In the genomic region with DNA sequence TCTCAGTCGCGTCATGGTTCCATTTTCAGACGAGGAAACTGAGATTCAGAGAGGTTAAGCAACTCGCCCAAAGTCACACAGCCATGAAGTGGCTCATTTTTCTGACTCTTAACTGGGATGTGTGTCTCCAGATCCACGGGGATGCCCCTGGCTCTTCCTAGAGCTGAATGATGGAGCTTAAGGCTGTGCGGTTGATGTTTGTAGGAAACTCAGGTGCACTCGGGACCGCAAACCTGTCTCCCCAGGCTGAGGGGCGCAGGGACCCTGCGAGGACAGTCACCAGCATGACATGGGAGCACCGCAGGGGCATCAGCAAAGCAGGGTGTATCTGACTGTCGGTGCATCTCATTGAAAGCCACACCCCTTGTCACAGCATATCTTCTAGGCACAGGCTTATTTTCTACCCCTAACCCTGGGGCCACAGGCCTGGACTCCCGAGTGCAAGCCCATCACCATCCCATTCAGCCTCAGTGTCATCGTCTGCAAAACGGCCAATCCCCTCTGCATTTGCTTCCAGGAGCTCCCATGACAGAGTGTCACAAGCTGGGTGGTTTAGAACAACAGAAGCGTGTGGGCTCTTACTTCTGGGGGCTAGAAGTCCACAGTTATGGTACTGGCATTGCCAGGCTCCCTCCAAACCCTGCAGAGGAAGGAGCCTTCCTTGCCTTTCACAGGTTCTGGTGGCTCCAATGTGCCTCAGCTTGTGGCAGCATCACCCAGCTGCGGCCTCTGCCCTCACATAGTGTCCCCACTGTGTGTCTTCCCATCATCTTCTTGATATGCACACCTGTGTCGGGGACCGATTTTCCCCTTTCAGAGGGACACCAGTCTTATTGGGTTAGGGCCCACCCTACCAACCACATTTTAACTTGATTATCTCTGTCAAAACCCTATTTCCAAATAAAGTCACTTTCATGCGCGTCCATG, we compare ENCODE assay signal across 22 cellular contexts. TPM values are rescaled to one million over a fixed set of nuclear protein-coding genes. Genes with fewer than 3 reads are reported as not detected.
A peak's percentile ranks its signal among the peaks of the same experiment; 100 is the strongest.
DNase-seq lines count a peak whose midpoint lies in the region; ATAC-seq and TF ChIP-seq lines count a peak whose summit lies in the region.
"Had no signal": no experiment of that assay in that cellular context is flagged by ENCODE, and none has a peak within 500 bp of the region (broad histone marks: within the 10 kb centered on the region; RNA-seq: fewer than 3 reads in every experiment).

No MANE protein-coding gene starts in this region.

- POLR2A ChIA-PET in Panc1 (lab: Charles Lee) = no interaction called here

- 85% methylated on average over 12 of the region's 21 CpGs for WGBS in esophagus muscularis mucosa

- DNase-seq in H7 = peak; percentile 10
- DNase-seq in Panc1 (ENCODE audit: low read depth, low spot score) = no peak
- DNase-seq in esophagus muscularis mucosa (ENCODE audit: extremely low spot score) = peak; percentile 68
- peak; percentile 26 for DNase-seq in ureter (ENCODE audit: low spot score)
- no peak for DNase-seq in iPS-NIHi11 (ENCODE audit: low spot score)
- DNase-seq in activated naive CD4-positive, alpha-beta T cell (lab: John Stamatoyannopoulos, UW) = no peak
- DNase-seq: Caco-2; CD4-positive, alpha-beta memory T cell; DMS 273 treated with DMSO at 0.1 percent for 48 hours; DMS79 treated with DMSO at 0.1 percent for 48 hours; Kasumi-1; NCI-H2081 treated with DMSO at 0.1 percent for 48 hours; NCI-H2171 treated with DMSO at 0.1 percent for 48 hours; NCI-H526 treated with DMSO at 0.1 percent for 48 hours; SHP77 had no signal

- intact Hi-C loops in Panc1 (cut with micrococcal nuclease; ENCODE audit: unreplicated experiment) = no loop called here
- intact Hi-C loops in esophagus muscularis mucosa (cut with DNase I) = no loop called here

- no peaks in the 10 kb centered on the region for H3K4me1 ChIP-seq in Panc1 (ENCODE audit: control insufficient read depth, insufficient read depth, low read length)
- no peaks in the 10 kb centered on the region for H3K4me1 ChIP-seq in esophagus muscularis mucosa

- H3K27ac ChIP-seq in Panc1 (ENCODE audit: low read length) (no peak overlapping the region), esophagus muscularis mucosa (replicated peaks in 1 of 4) (no peak overlapping the region)
- H3K27ac ChIP-seq: BLaER1 treated with 17β-estradiol and CSF1 and Interleukin-3, amounts not matched to agents 10 nM and 100 nM had no signal

- H3K4me3 ChIP-seq in H7 (ENCODE audit: insufficient read depth, low read depth, low read length) (no peak overlapping the region), Panc1 (ENCODE audit: low read depth in 2 of 2, low read length in 2 of 2) (no peak overlapping the region), esophagus muscularis mucosa (no peak overlapping the region)
- H3K4me3 ChIP-seq: BLaER1 treated with 17β-estradiol and CSF1 and Interleukin-3, amounts not matched to agents 10 nM and 100 nM; GM12878 had no signal

- in situ Hi-C loops in Panc1 (cut with HindIII; ENCODE audit: low pct_unique_long_range_greater_than_20kb, low sequenced_read_pairs) = no loop called here

- H3K36me3 ChIP-seq in H7 (replicated peaks; ENCODE audit: control insufficient read depth, insufficient read depth, low read length) (no peaks in the 10 kb centered on the region), Panc1 (ENCODE audit: control insufficient read depth, insufficient read depth, low read length) (no peaks in the 10 kb centered on the region), esophagus muscularis mucosa (no peaks in the 10 kb centered on the region)
- H3K36me3 ChIP-seq: BLaER1 treated with 17β-estradiol and CSF1 and Interleukin-3, amounts not matched to agents 10 nM and 100 nM had no signal

- ATAC-seq in Panc1 = peak; percentile 48; the same call in 1 of the 2 replicates
- no peak for ATAC-seq in GM19395 (IDR thresholded peaks at IDR 0.05; ENCODE audit: unreplicated experiment)
- ATAC-seq: GM12878 had no signal

- no peak for TF ChIP-seq EP300 in esophagus muscularis mucosa (IDR thresholded peaks at IDR 0.05)

- no peaks in the 10 kb centered on the region for H3K27me3 ChIP-seq in H7 (ENCODE audit: control insufficient read depth, insufficient read depth, low read length)
- H3K27me3 ChIP-seq in Panc1 (ENCODE audit: control insufficient read depth, insufficient read depth, low read length) = no peaks in the 10 kb centered on the region
- peaks cover 0 to 47% (median 0%) of the 10 kb centered on the region in 4 donors for H3K27me3 ChIP-seq in esophagus muscularis mucosa
- H3K27me3 ChIP-seq: BLaER1 treated with 17β-estradiol and CSF1 and Interleukin-3, amounts not matched to agents 10 nM and 100 nM had no signal

- CTCF ChIA-PET in Panc1 (lab: Charles Lee) = no interaction called here

- BruUV-seq in Panc1 (replicated peaks; lab: Mats Ljungman, UMichigan) = no TSS peak

- TF ChIP-seq CTCF in Panc1 (IDR thresholded peaks at IDR 0.05) = no peak
- no peak for TF ChIP-seq CTCF in esophagus muscularis mucosa (IDR thresholded peaks at IDR 0.05)

- H3K9me3 ChIP-seq in Panc1 (ENCODE audit: control insufficient read depth, insufficient read depth, low read depth, low read length) (no peaks in the 10 kb centered on the region), esophagus muscularis mucosa (no peaks in the 10 kb centered on the region)
- H3K9me3 ChIP-seq: BLaER1 treated with 17β-estradiol and CSF1 and Interleukin-3, amounts not matched to agents 10 nM and 100 nM; Caco-2 had no signal

- no peak for TF ChIP-seq POLR2A in esophagus muscularis mucosa (IDR thresholded peaks at IDR 0.05; ENCODE audit: low read depth)

RNA-seq across cellular contexts. Expression of gene ARHGAP40, which starts 9.9 kb away (rescaled TPM):
- total RNA-seq in H7 (2014; rRNA removed; shearing (Covaris generic)) = 10.9 and 13.2 TPM in 2 replicates
- total RNA-seq in Panc1 (2021; ENCODE audit: unreplicated experiment) (0.18 TPM), esophagus muscularis mucosa (under 1 TPM in 1 of 4 donors, not detected in 3; 0.42 TPM), ureter (17.9 TPM)
- not detected for polyA plus RNA-seq in Panc1 (2012; ENCODE audit: insufficient read length)
- total RNA-seq: CD4-positive, alpha-beta memory T cell; H4; MCF 10A; RPMI7951 had no signal
- polyA plus RNA-seq: CD4-positive, alpha-beta memory T cell; IgD-negative memory B cell had no signal

RNA-seq across cellular contexts. Expression of gene ADIG, which starts 10.8 kb away (rescaled TPM):
- total RNA-seq in H7 (2014; rRNA removed; shearing (Covaris generic)) = not detected in 2 replicates
- total RNA-seq in Panc1 (2021; ENCODE audit: unreplicated experiment) (not detected), esophagus muscularis mucosa (not detected), ureter (not detected)
- polyA plus RNA-seq in Panc1 (2012; ENCODE audit: insufficient read length) = not detected
- total RNA-seq: Caco-2; CD4-positive, alpha-beta memory T cell; GM12878; H4; MCF 10A; RPMI7951 had no signal
- polyA plus RNA-seq: CD4-positive, alpha-beta memory T cell; GM12878; IgD-negative memory B cell had no signal

Comparison
In these comparisons a context has a peak if more than half of its experiments do, and no peak if none do; other contexts are left out.
1. DNase-seq: peak in H7 (single experiment), esophagus muscularis mucosa (single experiment) and ureter (single experiment); none in Panc1 (single experiment), iPS-NIHi11 (single experiment) and activated naive CD4-positive, alpha-beta T cell (0 of 4).